Comparison of ENCODE assay signal across 1 cellular context in the genomic region with DNA sequence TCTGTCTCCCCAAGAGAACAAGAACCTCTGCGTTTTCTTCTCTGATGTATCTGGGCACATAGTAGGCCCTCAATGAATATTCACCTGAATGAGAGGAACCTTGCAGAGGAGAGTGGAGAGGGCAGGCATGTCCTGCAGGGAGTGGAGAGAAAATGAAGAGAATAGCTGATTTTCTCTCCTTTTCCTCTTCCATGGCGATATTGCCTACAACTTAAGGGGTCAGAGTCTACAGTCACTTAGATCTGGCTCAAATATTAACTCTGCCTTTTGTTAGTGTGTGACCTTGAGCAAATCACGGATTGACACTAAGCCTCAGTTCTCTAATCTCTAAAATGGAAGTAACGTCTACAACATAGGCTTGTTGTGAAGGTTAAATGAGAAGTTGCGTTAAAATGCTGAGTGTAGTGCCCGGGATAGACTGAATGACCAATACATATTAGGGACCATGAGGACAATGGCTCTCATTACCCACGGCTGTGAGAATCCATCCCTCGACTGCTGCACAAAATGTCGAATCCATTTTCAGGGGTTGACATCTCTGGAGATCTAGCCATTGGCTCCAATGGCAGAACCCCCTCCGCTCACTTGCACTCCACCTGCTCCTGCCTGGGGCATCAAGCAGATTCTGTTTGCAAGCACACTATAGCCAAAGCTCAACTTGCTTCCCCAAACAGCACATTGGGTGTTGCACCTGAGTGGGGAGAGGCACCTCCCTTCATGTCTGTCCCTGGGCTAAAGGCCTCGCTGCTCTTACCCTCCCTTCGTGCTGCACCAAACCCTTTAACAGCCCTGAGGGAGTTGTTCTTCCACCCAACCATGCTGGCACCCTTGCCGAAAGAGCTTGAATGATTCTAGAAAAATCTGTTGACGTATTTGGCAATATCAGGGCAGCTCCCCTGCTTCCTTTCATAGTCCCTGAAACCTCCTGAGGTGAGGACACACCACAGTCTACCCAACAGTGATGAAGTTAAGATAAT.
TF ChIP-seq lines count a peak whose summit lies in the region.

No MANE protein-coding gene starts in this region.

TF ChIP-seq in HepG2, 621 proteins besides CTCF, POLR2A, EP300 and RAD21 (continues in another document):
- TF ChIP-seq ASH2L (IDR thresholded peaks at IDR 0.05; ENCODE audit: insufficient read length, low read depth, low read length) (peak; percentile 59), SOX13 (IDR thresholded peaks at IDR 0.05) (no peak), SOX13 (CRISPR knock-in tag; conservative IDR thresholded peaks at IDR 0.05 in 1 of 2, IDR thresholded peaks at IDR 0.05 in 1 of 2) (peak in 1 of 2 experiments; percentile 64; a peak in 2 of 4 replicates), ADNP (CRISPR knock-in tag; IDR thresholded peaks at IDR 0.05) (peak; percentile 66; the same call in 1 of the 2 replicates), ZZZ3 (CRISPR knock-in tag; IDR thresholded peaks at IDR 0.05; ENCODE audit: borderline replicate concordance) (no peak), ZNF232 (CRISPR knock-in tag; IDR thresholded peaks at IDR 0.05; ENCODE audit: borderline replicate concordance) (0 out of 2 replicates have a peak, but pooled peaks have one; percentile 20), TARDBP (CRISPR knock-in tag; IDR thresholded peaks at IDR 0.05) (peak; percentile 42; the same call in 1 of the 2 replicates), ZNF317 (CRISPR knock-in tag; IDR thresholded peaks at IDR 0.05) (peak; percentile 71; the same call in 1 of the 2 replicates), PITX1 (CRISPR knock-in tag; IDR thresholded peaks at IDR 0.05) (peak; percentile 64; the same call in 1 of the 2 replicates), ONECUT2 (CRISPR knock-in tag; IDR thresholded peaks at IDR 0.05) (no peak), ZBTB8A (CRISPR knock-in tag; IDR thresholded peaks at IDR 0.05; ENCODE audit: borderline replicate concordance, low read depth) (no peak), YEATS2 (CRISPR knock-in tag; IDR thresholded peaks at IDR 0.05; ENCODE audit: borderline replicate concordance) (no peak), ZKSCAN1 (IDR thresholded peaks at IDR 0.05; ENCODE audit: low read length) (peak; percentile 87; the same call in 1 of the 2 replicates), ESRRA (CRISPR knock-in tag; IDR thresholded peaks at IDR 0.05; ENCODE audit: low read depth) (peak; percentile 99), HNF4A (CRISPR knock-in tag; IDR thresholded peaks at IDR 0.05) (peak; percentile 68), ZMYM4 (CRISPR knock-in tag; IDR thresholded peaks at IDR 0.05) (peak; percentile 67), KDM1A (CRISPR knock-in tag; IDR thresholded peaks at IDR 0.05) (peak; percentile 89; the same call in 1 of the 2 replicates), ZIK1 (CRISPR knock-in tag; IDR thresholded peaks at IDR 0.05; ENCODE audit: borderline replicate concordance, low read depth) (no peak), SOX6 (IDR thresholded peaks at IDR 0.05) (no peak), SOX6 (CRISPR knock-in tag; IDR thresholded peaks at IDR 0.05) (peak; percentile 78), ZNF629 (CRISPR knock-in tag; conservative IDR thresholded peaks at IDR 0.05) (peak; percentile 99), ZKSCAN8 (CRISPR knock-in tag; IDR thresholded peaks at IDR 0.05; ENCODE audit: borderline replicate concordance) (no peak), ZMYM3 (CRISPR knock-in tag; IDR thresholded peaks at IDR 0.05) (peak; percentile 96), HNF4G (IDR thresholded peaks at IDR 0.05; ENCODE audit: borderline replicate concordance, low read depth, low read length) (no peak), HNF4G (CRISPR knock-in tag; IDR thresholded peaks at IDR 0.05; ENCODE audit: borderline replicate concordance, low read depth) (no peak)
- TF ChIP-seq, protein P1, sequence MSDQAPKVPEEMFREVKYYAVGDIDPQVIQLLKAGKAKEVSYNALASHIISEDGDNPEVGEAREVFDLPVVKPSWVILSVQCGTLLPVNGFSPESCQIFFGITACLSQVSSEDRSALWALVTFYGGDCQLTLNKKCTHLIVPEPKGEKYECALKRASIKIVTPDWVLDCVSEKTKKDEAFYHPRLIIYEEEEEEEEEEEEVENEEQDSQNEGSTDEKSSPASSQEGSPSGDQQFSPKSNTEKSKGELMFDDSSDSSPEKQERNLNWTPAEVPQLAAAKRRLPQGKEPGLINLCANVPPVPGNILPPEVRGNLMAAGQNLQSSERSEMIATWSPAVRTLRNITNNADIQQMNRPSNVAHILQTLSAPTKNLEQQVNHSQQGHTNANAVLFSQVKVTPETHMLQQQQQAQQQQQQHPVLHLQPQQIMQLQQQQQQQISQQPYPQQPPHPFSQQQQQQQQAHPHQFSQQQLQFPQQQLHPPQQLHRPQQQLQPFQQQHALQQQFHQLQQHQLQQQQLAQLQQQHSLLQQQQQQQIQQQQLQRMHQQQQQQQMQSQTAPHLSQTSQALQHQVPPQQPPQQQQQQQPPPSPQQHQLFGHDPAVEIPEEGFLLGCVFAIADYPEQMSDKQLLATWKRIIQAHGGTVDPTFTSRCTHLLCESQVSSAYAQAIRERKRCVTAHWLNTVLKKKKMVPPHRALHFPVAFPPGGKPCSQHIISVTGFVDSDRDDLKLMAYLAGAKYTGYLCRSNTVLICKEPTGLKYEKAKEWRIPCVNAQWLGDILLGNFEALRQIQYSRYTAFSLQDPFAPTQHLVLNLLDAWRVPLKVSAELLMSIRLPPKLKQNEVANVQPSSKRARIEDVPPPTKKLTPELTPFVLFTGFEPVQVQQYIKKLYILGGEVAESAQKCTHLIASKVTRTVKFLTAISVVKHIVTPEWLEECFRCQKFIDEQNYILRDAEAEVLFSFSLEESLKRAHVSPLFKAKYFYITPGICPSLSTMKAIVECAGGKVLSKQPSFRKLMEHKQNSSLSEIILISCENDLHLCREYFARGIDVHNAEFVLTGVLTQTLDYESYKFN (CRISPR knock-in tag; conservative IDR thresholded peaks at IDR 0.05): peak; percentile 70
- TF ChIP-seq, protein P2, sequence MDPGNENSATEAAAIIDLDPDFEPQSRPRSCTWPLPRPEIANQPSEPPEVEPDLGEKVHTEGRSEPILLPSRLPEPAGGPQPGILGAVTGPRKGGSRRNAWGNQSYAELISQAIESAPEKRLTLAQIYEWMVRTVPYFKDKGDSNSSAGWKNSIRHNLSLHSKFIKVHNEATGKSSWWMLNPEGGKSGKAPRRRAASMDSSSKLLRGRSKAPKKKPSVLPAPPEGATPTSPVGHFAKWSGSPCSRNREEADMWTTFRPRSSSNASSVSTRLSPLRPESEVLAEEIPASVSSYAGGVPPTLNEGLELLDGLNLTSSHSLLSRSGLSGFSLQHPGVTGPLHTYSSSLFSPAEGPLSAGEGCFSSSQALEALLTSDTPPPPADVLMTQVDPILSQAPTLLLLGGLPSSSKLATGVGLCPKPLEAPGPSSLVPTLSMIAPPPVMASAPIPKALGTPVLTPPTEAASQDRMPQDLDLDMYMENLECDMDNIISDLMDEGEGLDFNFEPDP (CRISPR knock-in tag; conservative IDR thresholded peaks at IDR 0.05): 0 out of 2 replicates have a peak, but pooled peaks have one; percentile 62
- TF ChIP-seq, protein P3, sequence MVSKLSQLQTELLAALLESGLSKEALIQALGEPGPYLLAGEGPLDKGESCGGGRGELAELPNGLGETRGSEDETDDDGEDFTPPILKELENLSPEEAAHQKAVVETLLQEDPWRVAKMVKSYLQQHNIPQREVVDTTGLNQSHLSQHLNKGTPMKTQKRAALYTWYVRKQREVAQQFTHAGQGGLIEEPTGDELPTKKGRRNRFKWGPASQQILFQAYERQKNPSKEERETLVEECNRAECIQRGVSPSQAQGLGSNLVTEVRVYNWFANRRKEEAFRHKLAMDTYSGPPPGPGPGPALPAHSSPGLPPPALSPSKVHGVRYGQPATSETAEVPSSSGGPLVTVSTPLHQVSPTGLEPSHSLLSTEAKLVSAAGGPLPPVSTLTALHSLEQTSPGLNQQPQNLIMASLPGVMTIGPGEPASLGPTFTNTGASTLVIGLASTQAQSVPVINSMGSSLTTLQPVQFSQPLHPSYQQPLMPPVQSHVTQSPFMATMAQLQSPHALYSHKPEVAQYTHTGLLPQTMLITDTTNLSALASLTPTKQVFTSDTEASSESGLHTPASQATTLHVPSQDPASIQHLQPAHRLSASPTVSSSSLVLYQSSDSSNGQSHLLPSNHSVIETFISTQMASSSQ (IDR thresholded peaks at IDR 0.05; ENCODE audit: low read depth): 0 out of 2 replicates have a peak, but pooled peaks have one; percentile 44
- TF ChIP-seq, protein P3 (CRISPR knock-in tag; IDR thresholded peaks at IDR 0.05; ENCODE audit: borderline replicate concordance): 0 out of 2 replicates have a peak, but pooled peaks have one; percentile 42
- TF ChIP-seq, protein P4, sequence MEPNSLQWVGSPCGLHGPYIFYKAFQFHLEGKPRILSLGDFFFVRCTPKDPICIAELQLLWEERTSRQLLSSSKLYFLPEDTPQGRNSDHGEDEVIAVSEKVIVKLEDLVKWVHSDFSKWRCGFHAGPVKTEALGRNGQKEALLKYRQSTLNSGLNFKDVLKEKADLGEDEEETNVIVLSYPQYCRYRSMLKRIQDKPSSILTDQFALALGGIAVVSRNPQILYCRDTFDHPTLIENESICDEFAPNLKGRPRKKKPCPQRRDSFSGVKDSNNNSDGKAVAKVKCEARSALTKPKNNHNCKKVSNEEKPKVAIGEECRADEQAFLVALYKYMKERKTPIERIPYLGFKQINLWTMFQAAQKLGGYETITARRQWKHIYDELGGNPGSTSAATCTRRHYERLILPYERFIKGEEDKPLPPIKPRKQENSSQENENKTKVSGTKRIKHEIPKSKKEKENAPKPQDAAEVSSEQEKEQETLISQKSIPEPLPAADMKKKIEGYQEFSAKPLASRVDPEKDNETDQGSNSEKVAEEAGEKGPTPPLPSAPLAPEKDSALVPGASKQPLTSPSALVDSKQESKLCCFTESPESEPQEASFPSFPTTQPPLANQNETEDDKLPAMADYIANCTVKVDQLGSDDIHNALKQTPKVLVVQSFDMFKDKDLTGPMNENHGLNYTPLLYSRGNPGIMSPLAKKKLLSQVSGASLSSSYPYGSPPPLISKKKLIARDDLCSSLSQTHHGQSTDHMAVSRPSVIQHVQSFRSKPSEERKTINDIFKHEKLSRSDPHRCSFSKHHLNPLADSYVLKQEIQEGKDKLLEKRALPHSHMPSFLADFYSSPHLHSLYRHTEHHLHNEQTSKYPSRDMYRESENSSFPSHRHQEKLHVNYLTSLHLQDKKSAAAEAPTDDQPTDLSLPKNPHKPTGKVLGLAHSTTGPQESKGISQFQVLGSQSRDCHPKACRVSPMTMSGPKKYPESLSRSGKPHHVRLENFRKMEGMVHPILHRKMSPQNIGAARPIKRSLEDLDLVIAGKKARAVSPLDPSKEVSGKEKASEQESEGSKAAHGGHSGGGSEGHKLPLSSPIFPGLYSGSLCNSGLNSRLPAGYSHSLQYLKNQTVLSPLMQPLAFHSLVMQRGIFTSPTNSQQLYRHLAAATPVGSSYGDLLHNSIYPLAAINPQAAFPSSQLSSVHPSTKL (CRISPR knock-in tag; IDR thresholded peaks at IDR 0.05): 0 out of 2 replicates have a peak, but pooled peaks have one; percentile 10
- TF ChIP-seq, protein P5, sequence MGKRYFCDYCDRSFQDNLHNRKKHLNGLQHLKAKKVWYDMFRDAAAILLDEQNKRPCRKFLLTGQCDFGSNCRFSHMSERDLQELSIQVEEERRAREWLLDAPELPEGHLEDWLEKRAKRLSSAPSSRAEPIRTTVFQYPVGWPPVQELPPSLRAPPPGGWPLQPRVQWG (CRISPR knock-in tag; IDR thresholded peaks at IDR 0.05; ENCODE audit: borderline replicate concordance, low read depth): no peak
- TF ChIP-seq, protein P6, sequence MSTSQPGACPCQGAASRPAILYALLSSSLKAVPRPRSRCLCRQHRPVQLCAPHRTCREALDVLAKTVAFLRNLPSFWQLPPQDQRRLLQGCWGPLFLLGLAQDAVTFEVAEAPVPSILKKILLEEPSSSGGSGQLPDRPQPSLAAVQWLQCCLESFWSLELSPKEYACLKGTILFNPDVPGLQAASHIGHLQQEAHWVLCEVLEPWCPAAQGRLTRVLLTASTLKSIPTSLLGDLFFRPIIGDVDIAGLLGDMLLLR (CRISPR knock-in tag; IDR thresholded peaks at IDR 0.05): no peak
- TF ChIP-seq, protein P7, sequence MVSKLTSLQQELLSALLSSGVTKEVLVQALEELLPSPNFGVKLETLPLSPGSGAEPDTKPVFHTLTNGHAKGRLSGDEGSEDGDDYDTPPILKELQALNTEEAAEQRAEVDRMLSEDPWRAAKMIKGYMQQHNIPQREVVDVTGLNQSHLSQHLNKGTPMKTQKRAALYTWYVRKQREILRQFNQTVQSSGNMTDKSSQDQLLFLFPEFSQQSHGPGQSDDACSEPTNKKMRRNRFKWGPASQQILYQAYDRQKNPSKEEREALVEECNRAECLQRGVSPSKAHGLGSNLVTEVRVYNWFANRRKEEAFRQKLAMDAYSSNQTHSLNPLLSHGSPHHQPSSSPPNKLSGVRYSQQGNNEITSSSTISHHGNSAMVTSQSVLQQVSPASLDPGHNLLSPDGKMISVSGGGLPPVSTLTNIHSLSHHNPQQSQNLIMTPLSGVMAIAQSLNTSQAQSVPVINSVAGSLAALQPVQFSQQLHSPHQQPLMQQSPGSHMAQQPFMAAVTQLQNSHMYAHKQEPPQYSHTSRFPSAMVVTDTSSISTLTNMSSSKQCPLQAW (CRISPR knock-in tag; IDR thresholded peaks at IDR 0.05): 0 out of 2 replicates have a peak, but pooled peaks have one; percentile 47
